24 cellular contexts compared by ENCODE assay signal in genomic region chr1:235898126-235898525, GRCh38. TPM values are rescaled to one million over a fixed set of nuclear protein-coding genes. Genes with fewer than 3 reads are reported as not detected.
DNase-seq lines count a peak whose midpoint lies in the region; ATAC-seq and FAIRE-seq lines count a peak whose summit lies in the region.
"Had no signal": no experiment of that assay in that cellular context is flagged by ENCODE, and none has a peak within 500 bp of the region (broad histone marks: within the 10 kb centered on the region; RNA-seq: fewer than 3 reads in every experiment).

No MANE protein-coding gene starts in this region.

- no peaks in the 10 kb centered on the region for H3K9me3 ChIP-seq in CD8-positive, alpha-beta memory T cell (ENCODE audit: low read length)
- H3K9me3 ChIP-seq: gastrocnemius medialis, upper lobe of left lung had no signal

- DNase-seq in activated CD4-positive, alpha-beta T cell treated with anti-CD3 and anti-CD28 coated beads, Interleukin-2, amount 10 ng/mL, durations not matched to agents 24 days and 14 days, result no peak
- DNase-seq in activated CD4-positive, alpha-beta T cell treated with anti-CD3 and anti-CD28 coated beads for 1 hour, result no peak
- DNase-seq in RCC 7860 (ENCODE audit: low spot score) (peak; percentile 64), fibroblast of gingiva (ENCODE audit: low read depth) (peak; percentile 59), medulla oblongata (ENCODE audit: extremely low spot score) (no peak)
- no peak for DNase-seq in CD8-positive, alpha-beta memory T cell
- DNase-seq: activated CD8-positive, alpha-beta T cell treated with anti-CD3 and anti-CD28 coated beads for 36 hours; activated T-cell treated with anti-CD3 and anti-CD28 coated beads, Interleukin-2, amount 50 U/mL, for 1 hour; central memory CD4-positive, alpha-beta T cell; dorsolateral prefrontal cortex; gastrocnemius medialis; left cardiac atrium; NCI-H146; NCI-H2171 treated with DMSO at 0.1 percent for 48 hours; stimulated activated CD4-positive, alpha-beta T cell treated with anti-CD3 and anti-CD28 coated beads, Interleukin-2, amount 100 ng/mL, for 48 hours; T-helper 17 cell; upper lobe of left lung had no signal

- no peaks in the 10 kb centered on the region for H3K36me3 Mint-ChIP-seq in activated CD4-positive, alpha-beta T cell treated with anti-CD3 and anti-CD28 coated beads, Interleukin-2, amount 10 ng/mL, durations not matched to agents 24 days and 14 days (ENCODE audit: low read depth)
- no peaks in the 10 kb centered on the region for H3K36me3 Mint-ChIP-seq in stimulated activated memory B cell treated with anti-CD40 and anti-IgM and Interleukin-4, amounts not matched to agents 10 μg/mL and 1 μg/mL and 100 μg/mL, for 72 hours
- no peaks in the 10 kb centered on the region for H3K36me3 Mint-ChIP-seq in CD8-positive, alpha-beta memory T cell
- H3K36me3 Mint-ChIP-seq: natural killer cell treated with Interleukin-12 subunit alpha and Interleukin-12 subunit beta and Interleukin-15 and Interleukin-18, amount 100 ng/mL, for 72 hours had no signal

- intact Hi-C loops in activated CD4-positive, alpha-beta T cell treated with anti-CD3 and anti-CD28 coated beads, Interleukin-2, amount 10 ng/mL, durations not matched to agents 24 days and 14 days (cut with micrococcal nuclease), result no loop called here

- peaks cover 22% of the 10 kb centered on the region for H3K4me1 Mint-ChIP-seq in activated CD4-positive, alpha-beta T cell treated with anti-CD3 and anti-CD28 coated beads, Interleukin-2, amount 10 ng/mL, durations not matched to agents 24 days and 14 days
- H3K4me1 Mint-ChIP-seq in stimulated activated memory B cell treated with anti-CD40 and anti-IgM and Interleukin-4, amounts not matched to agents 10 μg/mL and 1 μg/mL and 100 μg/mL, for 72 hours, result peaks cover 12% of the 10 kb centered on the region
- H3K4me1 Mint-ChIP-seq in CD8-positive, alpha-beta memory T cell, result peaks cover 2 to 9% (median 6%) of the 10 kb centered on the region in 3 donors
- H3K4me1 Mint-ChIP-seq: T-helper 17 cell had no signal

- no peak overlapping the region for H3K4me3 ChIP-seq in CD8-positive, alpha-beta memory T cell (ENCODE audit: low read length)
- H3K4me3 ChIP-seq: dorsolateral prefrontal cortex, gastrocnemius medialis, skin epidermis, upper lobe of left lung had no signal

- peaks cover 5% of the 10 kb centered on the region for H3K9me3 Mint-ChIP-seq in activated CD4-positive, alpha-beta T cell treated with anti-CD3 and anti-CD28 coated beads, Interleukin-2, amount 10 ng/mL, durations not matched to agents 24 days and 14 days
- H3K9me3 Mint-ChIP-seq in stimulated activated memory B cell treated with anti-CD40 and anti-IgM and Interleukin-4, amounts not matched to agents 10 μg/mL and 1 μg/mL and 100 μg/mL, for 72 hours, result no peaks in the 10 kb centered on the region
- H3K9me3 Mint-ChIP-seq in CD8-positive, alpha-beta memory T cell, result no peaks in the 10 kb centered on the region
- H3K9me3 Mint-ChIP-seq: activated CD8-positive, alpha-beta T cell treated with anti-CD3 and anti-CD28 coated beads for 36 hours; natural killer cell treated with Interleukin-12 subunit alpha and Interleukin-12 subunit beta and Interleukin-15 and Interleukin-18, amount 100 ng/mL, for 72 hours had no signal

- H3K4me1 ChIP-seq in CD8-positive, alpha-beta memory T cell (ENCODE audit: insufficient read depth, low read length), result no peaks in the 10 kb centered on the region
- H3K4me1 ChIP-seq: gastrocnemius medialis had no signal

- no peak for FAIRE-seq in RCC 7860 (lab: Jason Lieb, UNC)

- no peak overlapping the region for H3K4me3 Mint-ChIP-seq in activated CD4-positive, alpha-beta T cell treated with anti-CD3 and anti-CD28 coated beads, Interleukin-2, amount 10 ng/mL, durations not matched to agents 24 days and 14 days
- no peak overlapping the region for H3K4me3 Mint-ChIP-seq in stimulated activated memory B cell treated with anti-CD40 and anti-IgM and Interleukin-4, amounts not matched to agents 10 μg/mL and 1 μg/mL and 100 μg/mL, for 72 hours
- H3K4me3 Mint-ChIP-seq in CD8-positive, alpha-beta memory T cell, result peak overlapping the region in 1 of 7 donors; percentile 10
- H3K4me3 Mint-ChIP-seq: activated CD8-positive, alpha-beta T cell treated with anti-CD3 and anti-CD28 coated beads for 36 hours; natural killer cell treated with Interleukin-12 subunit alpha and Interleukin-12 subunit beta and Interleukin-15 and Interleukin-18, amount 100 ng/mL, for 72 hours; T-helper 17 cell had no signal

- H3K27ac ChIP-seq in CD8-positive, alpha-beta memory T cell (ENCODE audit: low read depth, low read length), result no peak overlapping the region
- H3K27ac ChIP-seq: 22Rv1, dorsolateral prefrontal cortex, epithelial cell of prostate, gastrocnemius medialis, skin epidermis, upper lobe of left lung, VCaP had no signal

- peaks cover 2% of the 10 kb centered on the region for H3K27me3 Mint-ChIP-seq in activated CD4-positive, alpha-beta T cell treated with anti-CD3 and anti-CD28 coated beads, Interleukin-2, amount 10 ng/mL, durations not matched to agents 24 days and 14 days
- H3K27me3 Mint-ChIP-seq in stimulated activated memory B cell treated with anti-CD40 and anti-IgM and Interleukin-4, amounts not matched to agents 10 μg/mL and 1 μg/mL and 100 μg/mL, for 72 hours, result no peaks in the 10 kb centered on the region
- H3K27me3 Mint-ChIP-seq in CD8-positive, alpha-beta memory T cell, result peaks cover 0 to 6% of the 10 kb centered on the region in 2 donors
- H3K27me3 Mint-ChIP-seq: activated CD8-positive, alpha-beta T cell treated with anti-CD3 and anti-CD28 coated beads for 36 hours; natural killer cell treated with Interleukin-12 subunit alpha and Interleukin-12 subunit beta and Interleukin-15 and Interleukin-18, amount 100 ng/mL, for 72 hours had no signal

- no peak for ATAC-seq in stimulated activated memory B cell treated with anti-CD40 and anti-IgM and Interleukin-4, amounts not matched to agents 10 μg/mL and 1 μg/mL and 100 μg/mL, for 72 hours
- ATAC-seq in activated CD4-positive, CD25-positive, alpha-beta regulatory T cell treated with anti-CD3 and anti-CD28 coated beads, Interleukin-2, amount 50 U/mL, for 24 hours, result no peak
- ATAC-seq: activated CD8-positive, alpha-beta T cell treated with anti-CD3 and anti-CD28 coated beads for 36 hours; gastrocnemius medialis; left cardiac atrium; natural killer cell treated with Interleukin-12 subunit alpha and Interleukin-12 subunit beta and Interleukin-15 and Interleukin-18, amount 100 ng/mL, for 72 hours; T-helper 17 cell had no signal

- H3K36me3 ChIP-seq in CD8-positive, alpha-beta memory T cell (ENCODE audit: insufficient read depth, low read length), result no peaks in the 10 kb centered on the region
- H3K36me3 ChIP-seq: gastrocnemius medialis, upper lobe of left lung had no signal

- H3K27ac Mint-ChIP-seq in activated CD4-positive, alpha-beta T cell treated with anti-CD3 and anti-CD28 coated beads, Interleukin-2, amount 10 ng/mL, durations not matched to agents 24 days and 14 days, result peak overlapping the region; percentile 5
- peak overlapping the region; percentile 8 for H3K27ac Mint-ChIP-seq in stimulated activated memory B cell treated with anti-CD40 and anti-IgM and Interleukin-4, amounts not matched to agents 10 μg/mL and 1 μg/mL and 100 μg/mL, for 72 hours
- peak overlapping the region in 2 of 8 donors; percentile 36 to 67 for H3K27ac Mint-ChIP-seq in CD8-positive, alpha-beta memory T cell
- H3K27ac Mint-ChIP-seq: activated CD8-positive, alpha-beta T cell treated with anti-CD3 and anti-CD28 coated beads for 36 hours; T-helper 17 cell had no signal

- CTCF ChIA-PET in CD8-positive, alpha-beta memory T cell (lab: Charles Lee), result no interaction called here

- no peaks in the 10 kb centered on the region for H3K27me3 ChIP-seq in CD8-positive, alpha-beta memory T cell (ENCODE audit: insufficient read depth, low read length, poor library complexity, severe bottlenecking)
- H3K27me3 ChIP-seq: dorsolateral prefrontal cortex, gastrocnemius medialis, upper lobe of left lung had no signal

- POLR2A ChIA-PET in CD8-positive, alpha-beta memory T cell (lab: Charles Lee), result no interaction called here

RNA-seq across cellular contexts. Expression of gene LYST, which starts 31.4 kb away (rescaled TPM):
- total RNA-seq in activated CD4-positive, alpha-beta T cell treated with anti-CD3 and anti-CD28 coated beads, Interleukin-2, amount 10 ng/mL, durations not matched to agents 24 days and 14 days, result 94.5 and 106 TPM in 2 replicates
- 10 to 100 TPM; 76.9 to 79.9 TPM for total RNA-seq in CD8-positive, alpha-beta memory T cell
- polyA plus RNA-seq in CD8-positive, alpha-beta memory T cell, result 24.1 TPM

Comparison
In these comparisons a context has a peak if more than half of its experiments do, and no peak if none do; other contexts are left out.
1. DNase-seq: peak in RCC 7860 (single experiment) and fibroblast of gingiva (single experiment); none in activated CD4-positive, alpha-beta T cell treated with anti-CD3 and anti-CD28 coated beads, Interleukin-2, amount 10 ng/mL, durations not matched to agents 24 days and 14 days (single experiment), activated CD4-positive, alpha-beta T cell treated with anti-CD3 and anti-CD28 coated beads for 1 hour (single experiment), CD8-positive, alpha-beta memory T cell (0 of 5) and medulla oblongata (single experiment).